Comparison of ENCODE assay signal across 1 cellular context in the genomic region with DNA sequence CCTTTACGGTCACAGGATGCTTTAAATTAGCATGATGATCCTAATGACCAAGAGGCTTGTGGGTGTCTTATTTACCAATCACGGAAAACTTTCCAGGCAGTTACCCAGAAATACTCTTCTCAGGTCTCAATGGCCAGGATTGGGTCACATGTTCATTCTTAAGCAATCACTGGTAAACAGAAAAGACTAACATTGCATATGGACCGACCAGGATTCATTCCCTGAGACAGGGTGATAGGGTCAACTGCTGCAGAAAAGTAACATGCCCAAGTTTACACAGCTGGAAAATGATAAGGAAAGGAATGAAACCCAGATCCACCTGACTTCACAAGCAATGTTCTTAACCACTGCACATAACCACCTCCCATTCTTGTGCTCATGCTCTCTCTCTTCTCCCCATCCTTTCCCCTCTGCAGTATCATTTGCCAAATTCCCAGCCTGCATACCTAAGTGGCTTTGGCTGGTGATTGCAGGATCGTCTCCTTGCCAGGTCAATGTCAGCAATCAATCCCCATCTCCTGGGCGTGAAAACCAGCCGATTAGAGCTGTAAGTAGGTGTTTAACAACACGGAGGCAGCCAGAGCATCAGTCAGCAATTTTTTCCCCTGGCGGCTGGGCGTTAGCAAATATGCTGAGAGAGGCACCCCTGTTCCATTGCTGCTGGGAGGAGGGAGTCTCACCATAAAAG.
TF ChIP-seq lines count a peak whose summit lies in the region.

No MANE protein-coding gene starts in this region.

TF ChIP-seq in H1, 55 proteins besides CTCF, POLR2A, EP300 and RAD21:
- TF ChIP-seq TAF1 (IDR thresholded peaks at IDR 0.05; ENCODE audit: low read depth, low read length) (no peak), BRCA1 (IDR thresholded peaks at IDR 0.05; ENCODE audit: low read depth, low read length) (no peak), CHD2 (IDR thresholded peaks at IDR 0.05; ENCODE audit: low read length) (no peak), PHF8 (conservative IDR thresholded peaks at IDR 0.05; ENCODE audit: low read depth, low read length) (no peak), CREB1 (IDR thresholded peaks at IDR 0.05) (no peak), EZH2 (IDR thresholded peaks at IDR 0.05; ENCODE audit: low read depth, low read length, severe bottlenecking) (no peak), YY1 (IDR thresholded peaks at IDR 0.05; ENCODE audit: low read depth, low read length) (no peak), SIN3A (conservative IDR thresholded peaks at IDR 0.05 in 1 of 2, IDR thresholded peaks at IDR 0.05 in 1 of 2; ENCODE audit: low read depth in 1 of 2, low read length in 2 of 2) (no peak), BACH1 (IDR thresholded peaks at IDR 0.05; ENCODE audit: low read length) (no peak), HDAC6 (IDR thresholded peaks at IDR 0.05; ENCODE audit: low read depth, low read length) (no peak), NRF1 (IDR thresholded peaks at IDR 0.05; ENCODE audit: low read depth, low read length) (no peak), KDM4A (IDR thresholded peaks at IDR 0.05; ENCODE audit: low read depth, low read length, severe bottlenecking) (no peak)
- TF ChIP-seq, protein P1, sequence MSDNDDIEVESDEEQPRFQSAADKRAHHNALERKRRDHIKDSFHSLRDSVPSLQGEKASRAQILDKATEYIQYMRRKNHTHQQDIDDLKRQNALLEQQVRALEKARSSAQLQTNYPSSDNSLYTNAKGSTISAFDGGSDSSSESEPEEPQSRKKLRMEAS (IDR thresholded peaks at IDR 0.05), result no peak
TF ChIP-seq in H1: peak in this region for 0.
